Comparison of ENCODE assay signal across 14 cellular contexts in the genomic region with DNA sequence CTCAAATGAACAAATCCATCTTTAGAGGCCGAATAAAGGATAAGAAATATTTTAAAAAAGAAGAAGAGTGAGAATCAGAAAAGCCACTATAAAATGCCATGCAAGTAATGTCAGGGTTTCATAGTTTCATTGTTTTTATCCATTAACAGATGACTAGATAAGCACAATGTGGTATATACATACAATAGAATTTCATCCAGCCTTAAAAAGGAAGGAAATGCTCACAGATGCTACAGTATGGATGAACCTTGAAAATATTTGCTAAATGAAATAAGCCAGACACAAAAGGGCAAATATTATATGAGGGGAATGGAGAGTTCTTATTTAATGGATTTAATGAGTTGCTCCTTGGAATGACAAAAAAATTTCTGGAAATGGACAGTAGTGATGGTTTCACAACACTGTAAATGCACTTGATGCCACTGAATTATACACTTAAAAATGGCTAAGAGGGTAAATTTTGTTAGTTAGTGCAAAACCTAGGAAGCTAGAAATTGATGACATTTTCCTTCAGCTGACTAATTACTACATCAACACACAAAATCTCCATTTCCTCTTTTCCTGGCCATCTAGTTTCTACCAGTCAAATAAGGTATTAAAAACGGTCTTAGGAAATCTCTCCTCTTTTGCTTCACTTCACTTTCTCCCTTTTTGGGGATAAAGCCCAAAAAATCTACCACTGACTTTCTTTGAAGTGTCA.
"Had no signal": no experiment of that assay in that cellular context is flagged by ENCODE, and none has a peak within 500 bp of the region (broad histone marks: within the 10 kb centered on the region; RNA-seq: fewer than 3 reads in every experiment).

No MANE protein-coding gene starts in this region.

- H3K4me1 ChIP-seq: body of pancreas, upper lobe of right lung had no signal

- H3K79me2 ChIP-seq: hepatocyte had no signal

- FAIRE-seq: TTC549 had no signal

- H3K27ac ChIP-seq: body of pancreas, hepatocyte, upper lobe of right lung had no signal

- H3K4me2 ChIP-seq: hepatocyte had no signal

- DNase-seq: activated CD4-positive, alpha-beta T cell treated with anti-CD3 and anti-CD28 coated beads, Interleukin-2, amount 50 U/mL, for 1 hour; activated naive CD4-positive, alpha-beta T cell treated with anti-CD3 and anti-CD28 coated beads, Interleukin-2, amount 10 ng/mL, durations not matched to agents 7 days and 5 days; activated T-cell treated with anti-CD3 and anti-CD28 coated beads for 4 hours; body of pancreas; cortex of kidney; erythroblast; stimulated activated CD4-positive, alpha-beta T cell treated with anti-CD3 and anti-CD28 coated beads, Interleukin-4, amount 100 ng/mL, for 1 hour; stimulated activated CD8-positive, alpha-beta memory T cell treated with anti-CD3 and anti-CD28 coated beads, Interleukin-4, amount 100 ng/mL, for 48 hours; upper lobe of right lung had no signal

- H3K4me3 Mint-ChIP-seq: activated naive CD4-positive, alpha-beta T cell treated with anti-CD3 and anti-CD28 coated beads, Interleukin-2, amount 10 ng/mL, durations not matched to agents 7 days and 5 days; activated T-helper 17 cell treated with anti-CD3 and anti-CD28 coated beads, Interleukin-2, amount 50 U/mL, for 72 hours; central memory CD8-positive, alpha-beta T cell; stimulated activated naive CD8-positive, alpha-beta T cell treated with anti-CD3 and anti-CD28 coated beads, Interleukin-15, Interleukin-2, amounts not matched to agents 100 ng/mL and 50 ng/mL, for 24 hours had no signal

- H3K4me1 Mint-ChIP-seq: activated naive CD4-positive, alpha-beta T cell treated with anti-CD3 and anti-CD28 coated beads, Interleukin-2, amount 10 ng/mL, durations not matched to agents 7 days and 5 days; activated T-helper 17 cell treated with anti-CD3 and anti-CD28 coated beads, Interleukin-2, amount 50 U/mL, for 72 hours; central memory CD8-positive, alpha-beta T cell had no signal

- H3K27me3 ChIP-seq: body of pancreas, hepatocyte, upper lobe of right lung had no signal

- H3K36me3 ChIP-seq: upper lobe of right lung had no signal

- ATAC-seq: body of pancreas, upper lobe of right lung had no signal

- H3K36me3 Mint-ChIP-seq: activated naive CD4-positive, alpha-beta T cell treated with anti-CD3 and anti-CD28 coated beads, Interleukin-2, amount 10 ng/mL, durations not matched to agents 7 days and 5 days had no signal

- H3K9me3 Mint-ChIP-seq: activated naive CD4-positive, alpha-beta T cell treated with anti-CD3 and anti-CD28 coated beads, Interleukin-2, amount 10 ng/mL, durations not matched to agents 7 days and 5 days; activated T-helper 17 cell treated with anti-CD3 and anti-CD28 coated beads, Interleukin-2, amount 50 U/mL, for 72 hours; central memory CD8-positive, alpha-beta T cell; stimulated activated naive CD8-positive, alpha-beta T cell treated with anti-CD3 and anti-CD28 coated beads, Interleukin-15, Interleukin-2, amounts not matched to agents 100 ng/mL and 50 ng/mL, for 24 hours had no signal

- H3K4me3 ChIP-seq: body of pancreas, hepatocyte, upper lobe of right lung had no signal

- H2AFZ ChIP-seq: hepatocyte had no signal

- H3K27ac Mint-ChIP-seq: activated naive CD4-positive, alpha-beta T cell treated with anti-CD3 and anti-CD28 coated beads, Interleukin-2, amount 10 ng/mL, durations not matched to agents 7 days and 5 days; activated T-helper 17 cell treated with anti-CD3 and anti-CD28 coated beads, Interleukin-2, amount 50 U/mL, for 72 hours; stimulated activated naive CD8-positive, alpha-beta T cell treated with anti-CD3 and anti-CD28 coated beads, Interleukin-15, Interleukin-2, amounts not matched to agents 100 ng/mL and 50 ng/mL, for 24 hours had no signal

- H3K9me3 ChIP-seq: body of pancreas, upper lobe of right lung had no signal
